ENCODE assay signal across 28 cellular contexts in genomic region chr10:72925951-72926465, GRCh38. TPM values are rescaled to one million over a fixed set of nuclear protein-coding genes. Genes with fewer than 3 reads are reported as not detected.
A peak's percentile ranks its signal among the peaks of the same experiment; 100 is the strongest.
DNase-seq lines count a peak whose midpoint lies in the region; ATAC-seq, FAIRE-seq and TF ChIP-seq lines count a peak whose summit lies in the region.
"Had no signal": no experiment of that assay in that cellular context is flagged by ENCODE, and none has a peak within 500 bp of the region (broad histone marks: within the 10 kb centered on the region; RNA-seq: fewer than 3 reads in every experiment).

No MANE protein-coding gene starts in this region.

- H4K20me1 ChIP-seq in PC-3 (ENCODE audit: low read length): no peaks in the 10 kb centered on the region
- no peaks in the 10 kb centered on the region for H4K20me1 ChIP-seq in HepG2 (ENCODE audit: insufficient read depth, low read length)
- H4K20me1 ChIP-seq: BLaER1 treated with 17β-estradiol and CSF1 and Interleukin-3, amounts not matched to agents 10 nM and 100 nM had no signal

- no TSS peak for BruUV-seq in PC-3 (replicated peaks; lab: Mats Ljungman, UMichigan)
- BruUV-seq in HepG2 (replicated peaks; lab: Mats Ljungman, UMichigan): no TSS peak

- no peak overlapping the region for H3K27ac Mint-ChIP-seq in WTC11
- H3K27ac Mint-ChIP-seq: CD14-positive monocyte; CD4-positive, alpha-beta T cell; CD8-positive, alpha-beta memory T cell had no signal

- no peaks in the 10 kb centered on the region for H3K4me1 Mint-ChIP-seq in WTC11
- H3K4me1 Mint-ChIP-seq: CD8-positive, alpha-beta memory T cell had no signal

- H3K4me1 ChIP-seq in A549: no peaks in the 10 kb centered on the region
- no peaks in the 10 kb centered on the region for H3K4me1 ChIP-seq in PC-3 (ENCODE audit: insufficient read depth, low read length)
- H3K4me1 ChIP-seq in HepG2 (ENCODE audit: insufficient read depth, low read length): peaks cover 7% of the 10 kb centered on the region
- no peaks in the 10 kb centered on the region for H3K4me1 ChIP-seq in colonic mucosa
- H3K4me1 ChIP-seq: BE2C had no signal

- no peak for TF ChIP-seq CTCF in A549 (IDR thresholded peaks at IDR 0.05)
- TF ChIP-seq CTCF in PC-3 (conservative IDR thresholded peaks at IDR 0.05; ENCODE audit: low read depth, low read length): 0 out of 2 replicates have a peak, but pooled peaks have one; percentile 14
- no peak for TF ChIP-seq CTCF in WTC11 (IDR thresholded peaks at IDR 0.05)
- TF ChIP-seq CTCF in HepG2 (CRISPR knock-in tag; IDR thresholded peaks at IDR 0.05): no peak
- no peak for TF ChIP-seq CTCF in colonic mucosa (IDR thresholded peaks at IDR 0.05)

- no peak for DNase-seq in A549 (ENCODE audit: low read depth in 1 of 2, low spot score in 1 of 2)
- DNase-seq in PC-3: no peak
- DNase-seq in WTC11 (ENCODE audit: low spot score): no peak
- peak; percentile 10 for DNase-seq in HepG2 (ENCODE audit: low spot score)
- no peak for DNase-seq in MV-4-11 (lab: John Stamatoyannopoulos, UW)
- no peak for DNase-seq in colonic mucosa
- DNase-seq in pons (ENCODE audit: low spot score): no peak
- no peak for DNase-seq in stimulated activated naive CD4-positive, alpha-beta T cell (lab: John Stamatoyannopoulos, UW)
- DNase-seq: ACHN; AML-193; BE2C; CD4-positive, alpha-beta T cell; CD8-positive, alpha-beta memory T cell; DMS 273 treated with DMSO at 0.1 percent for 48 hours; DMS79; EL; GDM1; GM23248; H7; HCEC 1CT had no signal

- whole genome bisulfite sequencing in A549 (ENCODE audit: missing lambda C conversion rate): 76% methylated on average over 3 of the region's 3 CpGs
- 32% methylated on average over 3 of the region's 3 CpGs for WGBS in HepG2 (ENCODE audit: low lambda C conversion rate)

- FAIRE-seq in A549 (lab: Jason Lieb, UNC): no peak
- no peak for FAIRE-seq in HepG2 (lab: Jason Lieb, UNC)
- FAIRE-seq: A204.1, D721Med, GM12878, GM19239, H1 had no signal

- TF ChIP-seq EP300 in A549 (IDR thresholded peaks at IDR 0.05) (no peak), HepG2 (IDR thresholded peaks at IDR 0.05; ENCODE audit: low read depth in 2 of 2, low read length in 2 of 2) (no peak), HepG2 (CRISPR knock-in tag; IDR thresholded peaks at IDR 0.05; ENCODE audit: borderline replicate concordance) (no peak)

- POLR2A ChIA-PET in A549 (lab: Yijun Ruan, JAX): no interaction called here
- POLR2A ChIA-PET in PC-3 (lab: Charles Lee; ENCODE audit: unreplicated experiment): no interaction called here
- POLR2A ChIA-PET in WTC11 (lab: Charles Lee): no interaction called here
- POLR2A ChIA-PET in HepG2 (lab: Yijun Ruan, JAX): no interaction called here

- peaks cover 10% of the 10 kb centered on the region for H3K36me3 Mint-ChIP-seq in WTC11
- H3K36me3 Mint-ChIP-seq: CD14-positive monocyte had no signal

- peaks cover 58% of the 10 kb centered on the region for H3K27me3 ChIP-seq in PC-3 (ENCODE audit: low read length)
- no peaks in the 10 kb centered on the region for H3K27me3 ChIP-seq in HepG2 (ENCODE audit: control insufficient read depth in 1 of 2, insufficient read depth in 2 of 2, low read length in 2 of 2)
- no peaks in the 10 kb centered on the region for H3K27me3 ChIP-seq in colonic mucosa
- H3K27me3 ChIP-seq: BE2C; BLaER1 treated with 17β-estradiol and CSF1 and Interleukin-3, amounts not matched to agents 10 nM and 100 nM had no signal

- H3K4me3 Mint-ChIP-seq in WTC11: no peak overlapping the region
- H3K4me3 Mint-ChIP-seq: CD14-positive monocyte; CD4-positive, alpha-beta T cell; CD8-positive, alpha-beta memory T cell had no signal

- in situ Hi-C loops in HepG2 (cut with HindIII; ENCODE audit: extremely low pct_ligation_motif_present, low pct_unique_long_range_greater_than_20kb): no loop called here

- TF ChIP-seq RAD21 in A549 (conservative IDR thresholded peaks at IDR 0.05 in 1 of 2, IDR thresholded peaks at IDR 0.05 in 1 of 2) (no peak), HepG2 (CRISPR knock-in tag; IDR thresholded peaks at IDR 0.05) (no peak)

- intact Hi-C loops in PC-3 (cut with micrococcal nuclease): no loop called here
- intact Hi-C loops in HepG2 (cut with micrococcal nuclease; ENCODE audit: unreplicated experiment): no loop called here
- intact Hi-C loops in colonic mucosa (cut with DNase I): no loop called here

- peak; percentile 34 to 55; a peak in 5 of 6 replicates for ATAC-seq in A549
- ATAC-seq in PC-3: peak; percentile 56
- peak; percentile 26; the same call in 1 of the 2 replicates for ATAC-seq in WTC11
- peak; percentile 86 for ATAC-seq in HepG2
- ATAC-seq: GM12878 had no signal

- H2AFZ ChIP-seq in PC-3 (ENCODE audit: low read length): no peak overlapping the region
- no peak overlapping the region for H2AFZ ChIP-seq in HepG2 (ENCODE audit: low read length)
- H2AFZ ChIP-seq: GM23248 had no signal

- H3K4me3 ChIP-seq in A549 (no peak overlapping the region), PC-3 (ENCODE audit: low read length) (no peak overlapping the region), HepG2 (replicated peaks in 1 of 3; ENCODE audit: insufficient read depth in 1 of 3, low read depth in 2 of 3, low read length in 3 of 3) (no peak overlapping the region), colonic mucosa (no peak overlapping the region)
- H3K4me3 ChIP-seq: BLaER1 treated with 17β-estradiol and CSF1 and Interleukin-3, amounts not matched to agents 10 nM and 100 nM; GM12878; GM23248 had no signal

- H3K36me3 ChIP-seq in PC-3 (ENCODE audit: low read depth, low read length) (no peaks in the 10 kb centered on the region), HepG2 (replicated peaks in 1 of 2; ENCODE audit: control insufficient read depth in 1 of 2, insufficient read depth in 2 of 2, low read length in 2 of 2) (no peaks in the 10 kb centered on the region), colonic mucosa (no peaks in the 10 kb centered on the region)
- H3K36me3 ChIP-seq: BE2C had no signal

- H3K9me3 Mint-ChIP-seq in WTC11: peaks cover 12% of the 10 kb centered on the region

- H3K9ac ChIP-seq in PC-3 (ENCODE audit: low read length) (no peak overlapping the region), HepG2 (ENCODE audit: insufficient read depth, low read depth, low read length) (no peak overlapping the region), colonic mucosa (ENCODE audit: low read depth in 2 of 2, low read length in 2 of 2) (no peak overlapping the region)
- H3K9ac ChIP-seq: BLaER1 treated with 17β-estradiol and CSF1 and Interleukin-3, amounts not matched to agents 10 nM and 100 nM; GM23248 had no signal

- CTCF ChIA-PET in A549 (lab: Yijun Ruan, JAX): interaction anchor here (0.7 kb wide), 1 partner anchor 16 kb away, joined by 3 read pairs; no protein-coding TSS in a partner anchor
- CTCF ChIA-PET in PC-3 (lab: Charles Lee): no interaction called here
- CTCF ChIA-PET in WTC11 (lab: Charles Lee): interaction anchor here (0.6 kb wide), 1 partner anchor 263 kb away, joined by 3 read pairs; no protein-coding TSS in a partner anchor
- CTCF ChIA-PET in HepG2 (lab: Yijun Ruan, JAX; ENCODE audit: low intra/inter-chr PET ratio, low total read pairs): no interaction called here

- H3K9me2 ChIP-seq in PC-3 (replicated peaks; ENCODE audit: low read length): no peaks in the 10 kb centered on the region

- H3K27ac ChIP-seq in A549 (no peak overlapping the region), PC-3 (ENCODE audit: low read length) (no peak overlapping the region), HepG2 (ENCODE audit: extremely low read length, insufficient read depth, low read length) (no peak overlapping the region), colonic mucosa (no peak overlapping the region)
- H3K27ac ChIP-seq: 22Rv1; BLaER1 treated with 17β-estradiol and CSF1 and Interleukin-3, amounts not matched to agents 10 nM and 100 nM; GM23248 had no signal

- no peaks in the 10 kb centered on the region for H3F3A ChIP-seq in PC-3 (ENCODE audit: low read length, unreplicated experiment)

- H3K9me3 ChIP-seq in A549: no peaks in the 10 kb centered on the region
- peaks cover 3% of the 10 kb centered on the region for H3K9me3 ChIP-seq in PC-3 (ENCODE audit: low read length)
- H3K9me3 ChIP-seq in HepG2 (ENCODE audit: low read length): no peaks in the 10 kb centered on the region
- H3K9me3 ChIP-seq in colonic mucosa: no peaks in the 10 kb centered on the region
- H3K9me3 ChIP-seq: BE2C had no signal

- H3K27me3 Mint-ChIP-seq in WTC11 (ENCODE audit: low read depth): no peaks in the 10 kb centered on the region; the same call in 1 of the 2 replicates

- H3K79me2 ChIP-seq in PC-3 (ENCODE audit: low read length): no peaks in the 10 kb centered on the region
- no peaks in the 10 kb centered on the region for H3K79me2 ChIP-seq in HepG2 (ENCODE audit: insufficient read depth, low read length)

- H3K4me2 ChIP-seq in A549: no peak overlapping the region
- no peak overlapping the region for H3K4me2 ChIP-seq in PC-3 (ENCODE audit: low read length)
- H3K4me2 ChIP-seq in HepG2 (ENCODE audit: low read depth, low read length): no peak overlapping the region
- H3K4me2 ChIP-seq: BLaER1 treated with 17β-estradiol and CSF1 and Interleukin-3, amounts not matched to agents 10 nM and 100 nM had no signal

- no peak for TF ChIP-seq POLR2A in A549 (IDR thresholded peaks at IDR 0.05; ENCODE audit: low read length)
- no peak for TF ChIP-seq POLR2A in HepG2 (IDR thresholded peaks at IDR 0.05; ENCODE audit: insufficient read depth in 1 of 2, low read depth in 2 of 2, low read length in 2 of 2)

RNA-seq across cellular contexts. Expression of gene PLA2G12B, which starts 28.6 kb away (rescaled TPM):
- polyA plus RNA-seq in A549 (2011; rRNA removed): not detected in 2 replicates
- not detected in 2 replicates for polyA plus RNA-seq in A549 (2012; cell fraction: cytosol; rRNA removed)
- not detected in 2 replicates for polyA plus RNA-seq in A549 (2012; cell fraction: nucleus; rRNA removed)
- not detected in 3 replicates for polyA plus RNA-seq in A549 (2017; fragmentation: RNase III; extraction: RNeasy Plus Mini Kit Qiagen cat#74134 plus additional on column Dnase treatment)
- polyA minus RNA-seq in A549 (2011; rRNA and poly(A)+ RNA removed): not detected in 2 replicates
- not detected in 2 replicates for total RNA-seq in PC-3 (2014; rRNA removed)
- total RNA-seq in WTC11 (2021): not detected in 3 replicates
- 30.1 and 38.0 TPM in 2 replicates for total RNA-seq in HepG2 (2016; rRNA removed; fragmentation: Illumina TruSeq; extraction: Trizol)
- 8.5 and 9.1 TPM in 2 replicates for total RNA-seq in HepG2 (2016; cell fraction: cytosol; rRNA removed; fragmentation: Illumina TruSeq; extraction: Trizol; ENCODE audit: low read depth)
- 31.2 and 38.4 TPM in 2 replicates for total RNA-seq in HepG2 (2016; cell fraction: insoluble cytoplasmic fraction; rRNA removed; fragmentation: Illumina TruSeq; extraction: Trizol)
- 13.4 and 16.1 TPM in 2 replicates for total RNA-seq in HepG2 (2016; cell fraction: membrane; rRNA removed; fragmentation: Illumina TruSeq; extraction: Trizol)
- total RNA-seq in HepG2 (2016; cell fraction: nucleus; rRNA removed; fragmentation: Illumina TruSeq; extraction: Trizol): 30.4 and 30.8 TPM in 2 replicates
- 7.5 and 7.7 TPM in 2 replicates for polyA plus RNA-seq in HepG2 (2011; rRNA removed)
- 8.2 and 10.1 TPM in 2 replicates for polyA plus RNA-seq in HepG2 (2011; cell fraction: cytosol; rRNA removed)
- polyA plus RNA-seq in HepG2 (2011; cell fraction: nucleus; rRNA removed): 1.8 and 2.8 TPM in 2 replicates
- 6.9 and 12.8 TPM in 2 replicates for polyA plus RNA-seq in HepG2 (2012)
- polyA plus RNA-seq in HepG2 (2016; cell fraction: cytosol; fragmentation: Illumina TruSeq; extraction: Trizol; ENCODE audit: low read depth): 3.6 and 5.0 TPM in 2 replicates
- 16.4 and 18.9 TPM in 2 replicates for polyA plus RNA-seq in HepG2 (2016; cell fraction: insoluble cytoplasmic fraction; fragmentation: Illumina TruSeq; extraction: Trizol; ENCODE audit: low read depth)
- 6.2 and 9.2 TPM in 2 replicates for polyA plus RNA-seq in HepG2 (2016; cell fraction: membrane; fragmentation: Illumina TruSeq; extraction: Trizol; ENCODE audit: low read depth)
- polyA plus RNA-seq in HepG2 (2016; cell fraction: nucleus; fragmentation: Illumina TruSeq; extraction: Trizol; ENCODE audit: insufficient read depth, low read depth): 26.9 and 29.2 TPM in 2 replicates
- 6.8 TPM in 1 of 2 replicates, not detected in the other for polyA minus RNA-seq in HepG2 (2011; rRNA and poly(A)+ RNA removed; ENCODE audit: low replicate concordance)
- polyA minus RNA-seq in HepG2 (2011; cell fraction: cytosol; rRNA and poly(A)+ RNA removed): 5.2 and 5.9 TPM in 2 replicates
- polyA minus RNA-seq in HepG2 (2011; cell fraction: nucleus; rRNA and poly(A)+ RNA removed): 2.2 and 3.6 TPM in 2 replicates
- 10 to 100 TPM in 1 of 2 donors, 1 to 10 TPM in 1; 2.9 to 13.8 TPM for total RNA-seq in colonic mucosa
- total RNA-seq: CD4-positive, alpha-beta T cell; CD8-positive, alpha-beta memory T cell; GM12878; GM23248; H1 had no signal
- polyA plus RNA-seq: CD14-positive monocyte; CD8-positive, alpha-beta memory T cell; GM12878; GM23248; H1 had no signal

RNA-seq across cellular contexts. Expression of gene OIT3, which starts 32.5 kb away (rescaled TPM):
- polyA plus RNA-seq in A549 (2011; rRNA removed) (0.06 and 0.07 TPM in 2 replicates), A549 (2017; fragmentation: RNase III; extraction: RNeasy Plus Mini Kit Qiagen cat#74134 plus additional on column Dnase treatment) (0.07 to 0.08 TPM (median 0.08 TPM) in 3 replicates), HepG2 (2011; rRNA removed) (not detected in 2 replicates)
- polyA plus RNA-seq in A549 (2012; cell fraction: cytosol; rRNA removed): 0.09 and 0.11 TPM in 2 replicates
- 0.33 and 0.34 TPM in 2 replicates for polyA plus RNA-seq in A549 (2012; cell fraction: nucleus; rRNA removed)
- 0.24 and 0.58 TPM in 2 replicates for polyA minus RNA-seq in A549 (2011; rRNA and poly(A)+ RNA removed)
- total RNA-seq in PC-3 (2014; rRNA removed) (not detected in 2 replicates), WTC11 (2021) (not detected in 3 replicates), HepG2 (2016; rRNA removed; fragmentation: Illumina TruSeq; extraction: Trizol) (not detected in 2 replicates), colonic mucosa (under 1 TPM; 0.15 to 0.19 TPM)
- total RNA-seq in HepG2 (2016; cell fraction: cytosol; rRNA removed; fragmentation: Illumina TruSeq; extraction: Trizol; ENCODE audit: low read depth): not detected in 2 replicates
- not detected in 2 replicates for total RNA-seq in HepG2 (2016; cell fraction: insoluble cytoplasmic fraction; rRNA removed; fragmentation: Illumina TruSeq; extraction: Trizol)
- not detected in 2 replicates for total RNA-seq in HepG2 (2016; cell fraction: membrane; rRNA removed; fragmentation: Illumina TruSeq; extraction: Trizol)
- total RNA-seq in HepG2 (2016; cell fraction: nucleus; rRNA removed; fragmentation: Illumina TruSeq; extraction: Trizol): not detected in 2 replicates
- not detected in 2 replicates for polyA plus RNA-seq in HepG2 (2011; cell fraction: cytosol; rRNA removed)
- not detected in 2 replicates for polyA plus RNA-seq in HepG2 (2011; cell fraction: nucleus; rRNA removed)
- polyA plus RNA-seq in HepG2 (2012): 0.52 and 0.79 TPM in 2 replicates
- polyA plus RNA-seq in HepG2 (2016; cell fraction: cytosol; fragmentation: Illumina TruSeq; extraction: Trizol; ENCODE audit: low read depth): not detected in 2 replicates
- polyA plus RNA-seq in HepG2 (2016; cell fraction: insoluble cytoplasmic fraction; fragmentation: Illumina TruSeq; extraction: Trizol; ENCODE audit: low read depth): not detected in 2 replicates
- polyA plus RNA-seq in HepG2 (2016; cell fraction: membrane; fragmentation: Illumina TruSeq; extraction: Trizol; ENCODE audit: low read depth): not detected in 2 replicates
- polyA plus RNA-seq in HepG2 (2016; cell fraction: nucleus; fragmentation: Illumina TruSeq; extraction: Trizol; ENCODE audit: insufficient read depth, low read depth): not detected in 2 replicates
- 0.26 and 0.40 TPM in 2 replicates for polyA minus RNA-seq in HepG2 (2011; rRNA and poly(A)+ RNA removed; ENCODE audit: low replicate concordance)
- polyA minus RNA-seq in HepG2 (2011; cell fraction: cytosol; rRNA and poly(A)+ RNA removed): not detected in 2 replicates
- polyA minus RNA-seq in HepG2 (2011; cell fraction: nucleus; rRNA and poly(A)+ RNA removed): not detected in 2 replicates
- total RNA-seq: CD4-positive, alpha-beta T cell; CD8-positive, alpha-beta memory T cell; GM12878; GM23248; H1 had no signal
- polyA plus RNA-seq: CD14-positive monocyte; CD8-positive, alpha-beta memory T cell; GM12878; GM23248; H1 had no signal

Comparison
In these comparisons a context has a peak if more than half of its experiments do, and no peak if none do; other contexts are left out.
1. ATAC-seq: peak in every context shown above with its lines; median percentile 86 in HepG2; 56 in PC-3; 44 in A549; 26 in WTC11.
2. CTCF ChIA-PET loops: an anchor here in A549 (0.7 kb wide) and WTC11 (0.6 kb wide); none called in PC-3 and HepG2.